Comparison of ENCODE assay signal across 2 cellular contexts in the genomic region with DNA sequence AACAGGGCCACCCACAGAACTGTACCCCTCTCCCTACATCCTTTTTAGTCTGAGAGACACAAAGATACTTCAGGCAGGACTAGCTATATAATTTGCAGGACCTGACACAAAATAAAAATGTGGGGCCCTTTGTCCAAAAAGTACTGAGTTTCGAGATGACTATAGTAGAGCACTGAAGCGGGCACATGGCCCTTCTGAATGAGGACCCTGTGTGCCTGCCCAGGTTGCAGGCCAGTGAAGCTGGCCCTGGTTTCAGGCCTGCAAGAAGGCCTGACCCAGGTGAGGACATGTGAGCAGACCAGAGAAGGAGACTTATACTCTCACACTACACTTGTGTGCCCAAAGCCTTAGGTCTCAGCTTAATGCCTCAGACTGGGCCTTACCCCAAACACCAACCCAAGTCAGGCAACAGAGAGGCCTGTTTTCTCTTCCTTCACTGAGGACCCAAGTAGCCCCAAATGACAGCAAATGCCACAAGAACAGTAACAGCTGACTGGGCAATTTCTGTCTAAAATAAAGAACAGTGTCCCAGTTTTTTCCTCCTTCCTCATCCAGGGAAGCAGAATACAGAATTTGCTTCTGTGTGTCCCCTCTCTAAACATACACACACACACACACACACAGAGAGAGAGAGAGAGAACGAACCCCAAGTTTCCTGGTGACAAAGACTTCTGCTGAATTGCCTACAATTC.
TF ChIP-seq lines count a peak whose summit lies in the region.

No MANE protein-coding gene starts in this region.

TF ChIP-seq in HepG2, 621 proteins besides CTCF, POLR2A, EP300 and RAD21:
- no peak for TF ChIP-seq ZNF292 (CRISPR knock-in tag; IDR thresholded peaks at IDR 0.05; ENCODE audit: borderline replicate concordance, low read depth)
- no peak for TF ChIP-seq REPIN1 (CRISPR knock-in tag; IDR thresholded peaks at IDR 0.05; ENCODE audit: borderline replicate concordance, low read depth)
- TF ChIP-seq MAFF (IDR thresholded peaks at IDR 0.05; ENCODE audit: low read depth, low read length): peak; percentile 89
- TF ChIP-seq ZNF143 (CRISPR knock-in tag; IDR thresholded peaks at IDR 0.05): no peak
- TF ChIP-seq, protein P1, sequence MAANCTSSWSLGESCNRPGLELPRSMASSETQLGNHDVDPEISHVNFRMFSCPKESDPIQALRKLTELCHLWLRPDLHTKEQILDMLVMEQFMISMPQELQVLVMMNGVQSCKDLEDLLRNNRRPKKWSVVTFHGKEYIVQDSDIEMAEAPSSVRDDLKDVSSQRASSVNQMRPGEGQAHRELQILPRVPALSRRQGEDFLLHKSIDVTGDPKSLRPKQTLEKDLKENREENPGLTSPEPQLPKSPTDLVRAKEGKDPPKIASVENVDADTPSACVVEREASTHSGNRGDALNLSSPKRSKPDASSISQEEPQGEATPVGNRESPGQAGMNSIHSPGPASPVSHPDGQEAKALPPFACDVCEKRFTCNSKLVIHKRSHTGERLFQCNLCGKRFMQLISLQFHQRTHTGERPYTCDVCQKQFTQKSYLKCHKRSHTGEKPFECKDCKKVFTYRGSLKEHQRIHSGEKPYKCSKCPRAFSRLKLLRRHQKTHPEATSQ (CRISPR knock-in tag; IDR thresholded peaks at IDR 0.05; ENCODE audit: borderline replicate concordance): no peak
- peak; percentile 89 to 90 for TF ChIP-seq MAFK (conservative IDR thresholded peaks at IDR 0.05 in 1 of 2, IDR thresholded peaks at IDR 0.05 in 1 of 2; ENCODE audit: low read length in 2 of 2)
- no peak for TF ChIP-seq ZNF713 (CRISPR knock-in tag; IDR thresholded peaks at IDR 0.05)
- TF ChIP-seq ZFP36L1 (CRISPR knock-in tag; IDR thresholded peaks at IDR 0.05): no peak
- no peak for TF ChIP-seq ZNF331 (CRISPR knock-in tag; IDR thresholded peaks at IDR 0.05)
- TF ChIP-seq, protein P2, sequence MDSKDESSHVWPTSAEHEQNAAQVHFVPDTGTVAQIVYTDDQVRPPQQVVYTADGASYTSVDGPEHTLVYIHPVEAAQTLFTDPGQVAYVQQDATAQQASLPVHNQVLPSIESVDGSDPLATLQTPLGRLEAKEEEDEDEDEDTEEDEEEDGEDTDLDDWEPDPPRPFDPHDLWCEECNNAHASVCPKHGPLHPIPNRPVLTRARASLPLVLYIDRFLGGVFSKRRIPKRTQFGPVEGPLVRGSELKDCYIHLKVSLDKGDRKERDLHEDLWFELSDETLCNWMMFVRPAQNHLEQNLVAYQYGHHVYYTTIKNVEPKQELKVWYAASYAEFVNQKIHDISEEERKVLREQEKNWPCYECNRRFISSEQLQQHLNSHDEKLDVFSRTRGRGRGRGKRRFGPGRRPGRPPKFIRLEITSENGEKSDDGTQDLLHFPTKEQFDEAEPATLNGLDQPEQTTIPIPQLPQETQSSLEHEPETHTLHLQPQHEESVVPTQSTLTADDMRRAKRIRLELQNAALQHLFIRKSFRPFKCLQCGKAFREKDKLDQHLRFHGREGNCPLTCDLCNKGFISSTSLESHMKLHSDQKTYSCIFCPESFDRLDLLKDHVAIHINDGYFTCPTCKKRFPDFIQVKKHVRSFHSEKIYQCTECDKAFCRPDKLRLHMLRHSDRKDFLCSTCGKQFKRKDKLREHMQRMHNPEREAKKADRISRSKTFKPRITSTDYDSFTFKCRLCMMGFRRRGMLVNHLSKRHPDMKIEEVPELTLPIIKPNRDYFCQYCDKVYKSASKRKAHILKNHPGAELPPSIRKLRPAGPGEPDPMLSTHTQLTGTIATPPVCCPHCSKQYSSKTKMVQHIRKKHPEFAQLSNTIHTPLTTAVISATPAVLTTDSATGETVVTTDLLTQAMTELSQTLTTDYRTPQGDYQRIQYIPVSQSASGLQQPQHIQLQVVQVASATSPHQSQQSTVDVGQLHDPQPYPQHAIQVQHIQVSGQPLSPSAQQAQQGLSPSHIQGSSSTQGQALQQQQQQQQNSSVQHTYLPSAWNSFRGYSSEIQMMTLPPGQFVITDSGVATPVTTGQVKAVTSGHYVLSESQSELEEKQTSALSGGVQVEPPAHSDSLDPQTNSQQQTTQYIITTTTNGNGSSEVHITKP (CRISPR knock-in tag; IDR thresholded peaks at IDR 0.05; ENCODE audit: low read depth): no peak
- no peak for TF ChIP-seq NFYC (CRISPR knock-in tag; IDR thresholded peaks at IDR 0.05)
- TF ChIP-seq DNMT3B (CRISPR knock-in tag; conservative IDR thresholded peaks at IDR 0.05): no peak

TF ChIP-seq in IMR-90, 13 proteins besides CTCF, POLR2A, EP300 and RAD21:
- no peak for TF ChIP-seq USF2 (IDR thresholded peaks at IDR 0.05; ENCODE audit: low read depth, low read length)
- no peak for TF ChIP-seq MAZ (IDR thresholded peaks at IDR 0.05; ENCODE audit: borderline replicate concordance, low read depth, low read length)
- no peak for TF ChIP-seq NFE2L2 (IDR thresholded peaks at IDR 0.05; ENCODE audit: low read depth, low read length)
- TF ChIP-seq MXI1 (IDR thresholded peaks at IDR 0.05; ENCODE audit: borderline replicate concordance, low read depth, low read length): no peak
- TF ChIP-seq SMC3 (IDR thresholded peaks at IDR 0.05; ENCODE audit: low read depth, low read length): no peak
- TF ChIP-seq MAFK (IDR thresholded peaks at IDR 0.05; ENCODE audit: low read depth, low read length): peak; percentile 63
- no peak for TF ChIP-seq BHLHE40 (IDR thresholded peaks at IDR 0.05; ENCODE audit: low read depth, low read length)
- TF ChIP-seq RCOR1 (IDR thresholded peaks at IDR 0.05; ENCODE audit: insufficient replicate concordance, low read length): no peak
